In genomic region chr4:37442062-37442323, GRCh38 we compare ENCODE assay signal across 32 cellular contexts.
"Had no signal": no experiment of that assay in that cellular context is flagged by ENCODE, and none has a peak within 500 bp of the region (broad histone marks: within the 10 kb centered on the region; RNA-seq: fewer than 3 reads in every experiment).

No MANE protein-coding gene starts in this region.

- H3K36me3 ChIP-seq: brain microvascular endothelial cell had no signal

- H3K36me3 Mint-ChIP-seq: activated naive CD8-positive, alpha-beta T cell treated with anti-CD3 and anti-CD28 coated beads for 36 hours; T-cell had no signal

- H3K9me3 Mint-ChIP-seq: activated B cell treated with CpG ODN at 0.5 μM for 24 hours; activated CD4-positive, alpha-beta T cell treated with anti-CD3 and anti-CD28 coated beads, Interleukin-2, amount 10 ng/mL, durations not matched to agents 24 days and 14 days; activated CD8-positive, alpha-beta T cell treated with anti-CD3 and anti-CD28 coated beads for 36 hours; activated naive CD8-positive, alpha-beta T cell treated with anti-CD3 and anti-CD28 coated beads for 36 hours; activated T-cell treated with anti-CD3 and anti-CD28 coated beads, Interleukin-2, amount 50 U/mL, for 72 hours; activated T-helper 17 cell treated with anti-CD3 and anti-CD28 coated beads, Interleukin-2, amount 50 U/mL, for 72 hours; T-cell had no signal

- H3K27ac Mint-ChIP-seq: activated B cell treated with CpG ODN at 0.5 μM for 24 hours; activated CD4-positive, alpha-beta T cell treated with anti-CD3 and anti-CD28 coated beads, Interleukin-2, amount 10 ng/mL, durations not matched to agents 24 days and 14 days; activated CD8-positive, alpha-beta T cell treated with anti-CD3 and anti-CD28 coated beads for 36 hours; activated naive CD8-positive, alpha-beta T cell treated with anti-CD3 and anti-CD28 coated beads for 36 hours; activated T-cell treated with anti-CD3 and anti-CD28 coated beads, Interleukin-2, amount 50 U/mL, for 72 hours; activated T-helper 17 cell treated with anti-CD3 and anti-CD28 coated beads, Interleukin-2, amount 50 U/mL, for 72 hours; T-cell had no signal

- H3K4me3 Mint-ChIP-seq: activated B cell treated with CpG ODN at 0.5 μM for 24 hours; activated CD4-positive, alpha-beta T cell treated with anti-CD3 and anti-CD28 coated beads, Interleukin-2, amount 10 ng/mL, durations not matched to agents 24 days and 14 days; activated CD8-positive, alpha-beta T cell treated with anti-CD3 and anti-CD28 coated beads for 36 hours; activated naive CD8-positive, alpha-beta T cell treated with anti-CD3 and anti-CD28 coated beads for 36 hours; activated T-cell treated with anti-CD3 and anti-CD28 coated beads, Interleukin-2, amount 50 U/mL, for 72 hours; activated T-helper 17 cell treated with anti-CD3 and anti-CD28 coated beads, Interleukin-2, amount 50 U/mL, for 72 hours; T-cell had no signal

- DNase-seq: activated B cell treated with CpG ODN at 0.5 μM for 24 hours; activated CD4-positive, alpha-beta T cell treated with anti-CD3 and anti-CD28 coated beads for 1 hour; activated CD4-positive, alpha-beta T cell treated with anti-CD3 and anti-CD28 coated beads, Interleukin-2, amount 10 ng/mL, durations not matched to agents 24 days and 14 days; activated CD4-positive, alpha-beta T cell treated with anti-CD3 and anti-CD28 coated beads, Interleukin-2, amount 50 U/mL, for 4 hours; activated CD8-positive, alpha-beta T cell treated with anti-CD3 and anti-CD28 coated beads for 36 hours; activated effector memory CD4-positive, alpha-beta T cell treated with anti-CD3 and anti-CD28 coated beads, Interleukin-2, amount 50 U/mL, for 16 hours; activated naive CD4-positive, alpha-beta T cell; activated naive CD4-positive, alpha-beta T cell treated with anti-CD3 and anti-CD28 coated beads, Interleukin-2, amount 50 U/mL, for 16 hours; activated naive CD8-positive, alpha-beta T cell treated with anti-CD3 and anti-CD28 coated beads for 36 hours; activated T-cell treated with anti-CD3 and anti-CD28 coated beads, Interleukin-2, amount 50 U/mL, for 1 hour; activated T-cell treated with anti-CD3 and anti-CD28 coated beads, Interleukin-2, amount 50 U/mL, for 72 hours; amniotic stem cell; aorta; central memory CD4-positive, alpha-beta T cell; Karpas-422; NCI-H1105; NCI-H1417 treated with DMSO at 0.1 percent for 48 hours; NCI-H1930; NCI-H2081 treated with DMSO at 0.1 percent for 48 hours; NCI-H446 treated with DMSO at 0.1 percent for 48 hours; NCI-H524; NCI-H69; SIG-M5; T-cell; T-helper 2 cell; T-helper 9 cell had no signal

- H3K27ac ChIP-seq: brain microvascular endothelial cell, RWPE1, VCaP had no signal

- H3K4me1 Mint-ChIP-seq: activated B cell treated with CpG ODN at 0.5 μM for 24 hours; activated CD4-positive, alpha-beta T cell treated with anti-CD3 and anti-CD28 coated beads, Interleukin-2, amount 10 ng/mL, durations not matched to agents 24 days and 14 days; activated naive CD8-positive, alpha-beta T cell treated with anti-CD3 and anti-CD28 coated beads for 36 hours; T-cell had no signal

- ATAC-seq: activated CD8-positive, alpha-beta T cell treated with anti-CD3 and anti-CD28 coated beads for 36 hours; activated T-cell treated with anti-CD3 and anti-CD28 coated beads, Interleukin-2, amount 50 U/mL, for 72 hours; activated T-helper 17 cell treated with anti-CD3 and anti-CD28 coated beads, Interleukin-2, amount 50 U/mL, for 72 hours; Right ventricle myocardium inferior; SK-N-SH treated with all-trans-retinoic acid at 6 μM for 48 hours; T-cell had no signal
